Comparison of ENCODE assay signal across 12 cellular contexts in the genomic region with DNA sequence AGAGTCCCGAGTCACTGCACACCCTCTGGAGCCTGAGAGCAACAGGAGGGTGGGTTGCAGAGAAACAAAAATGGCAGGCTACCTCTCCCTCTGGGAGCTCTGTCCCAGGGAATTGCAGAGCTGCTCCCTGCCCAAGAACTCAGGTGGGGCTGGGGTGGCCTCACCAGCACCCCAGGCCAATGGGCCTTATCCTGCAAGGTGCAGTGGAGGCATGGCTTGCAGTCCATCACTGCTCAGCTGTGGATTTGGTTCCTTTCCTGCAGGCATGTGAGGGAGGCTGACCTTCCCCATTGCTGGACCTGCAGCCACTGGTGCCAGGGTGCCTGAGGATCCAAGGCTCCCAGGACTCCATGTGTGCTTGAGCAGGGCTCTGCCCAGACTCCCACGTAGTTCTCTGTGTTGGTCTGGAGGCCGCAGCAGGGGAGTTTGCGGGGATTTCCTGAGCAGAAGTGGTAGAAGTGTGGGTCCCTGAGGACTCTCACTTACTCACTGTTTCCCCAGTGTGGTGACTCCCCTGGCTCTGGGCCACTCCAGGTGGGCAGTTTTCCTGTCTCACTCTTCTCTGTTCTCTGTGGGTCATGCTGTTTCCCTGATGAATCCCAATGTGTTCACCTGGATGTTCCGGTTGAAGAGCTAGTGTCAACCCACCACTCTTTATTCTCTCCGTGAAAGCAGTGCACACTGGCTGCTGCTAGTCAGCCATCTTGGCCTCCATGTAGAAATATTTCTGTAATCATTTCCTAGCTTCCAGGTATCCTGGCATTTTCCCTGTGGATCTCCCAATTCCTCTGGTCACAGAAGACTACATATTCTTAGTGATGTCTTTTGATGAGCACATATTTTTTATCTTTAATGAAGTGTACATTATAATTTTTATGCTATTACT.
DNase-seq lines count a peak whose midpoint lies in the region; ATAC-seq and TF ChIP-seq lines count a peak whose summit lies in the region.
"Had no signal": no experiment of that assay in that cellular context is flagged by ENCODE, and none has a peak within 500 bp of the region (broad histone marks: within the 10 kb centered on the region; RNA-seq: fewer than 3 reads in every experiment).

No MANE protein-coding gene starts in this region.

- ATAC-seq in GM18870 (IDR thresholded peaks at IDR 0.05; ENCODE audit: unreplicated experiment): peak; percentile 91
- ATAC-seq in GM21717 (IDR thresholded peaks at IDR 0.05; ENCODE audit: unreplicated experiment): peak; percentile 95
- peak; percentile 97 for ATAC-seq in HG03378 (IDR thresholded peaks at IDR 0.05; ENCODE audit: unreplicated experiment)
- no peak for ATAC-seq in body of pancreas

- peaks cover 22% of the 10 kb centered on the region for H3K9me3 Mint-ChIP-seq in nephron progenitor cell
- H3K9me3 Mint-ChIP-seq in mesothelial cell of epicardium: peaks cover 25% of the 10 kb centered on the region

- H3K36me3 Mint-ChIP-seq in nephron progenitor cell (ENCODE audit: low read depth): no peaks in the 10 kb centered on the region
- H3K36me3 Mint-ChIP-seq in mesothelial cell of epicardium: peaks cover 11% of the 10 kb centered on the region

- H3K27ac Mint-ChIP-seq in nephron progenitor cell: peak overlapping the region; percentile 44
- no peak overlapping the region for H3K27ac Mint-ChIP-seq in mesothelial cell of epicardium

- H3K4me1 Mint-ChIP-seq in nephron progenitor cell: no peaks in the 10 kb centered on the region
- no peaks in the 10 kb centered on the region for H3K4me1 Mint-ChIP-seq in mesothelial cell of epicardium

- no peaks in the 10 kb centered on the region for H3K27me3 Mint-ChIP-seq in nephron progenitor cell (ENCODE audit: low read depth, poor library complexity)
- no peaks in the 10 kb centered on the region for H3K27me3 Mint-ChIP-seq in mesothelial cell of epicardium (ENCODE audit: low read depth)

- H3K9me3 ChIP-seq in body of pancreas: no peaks in the 10 kb centered on the region
- H3K9me3 ChIP-seq: transverse colon had no signal

- H3K4me3 Mint-ChIP-seq in nephron progenitor cell (no peak overlapping the region), mesothelial cell of epicardium (no peak overlapping the region)

- intact Hi-C loops in body of pancreas (cut with DNase I): no loop called here

- H3K4me3 ChIP-seq in body of pancreas: no peak overlapping the region
- H3K4me3 ChIP-seq: esophagus muscularis mucosa, lung, transverse colon had no signal

- TF ChIP-seq CTCF in nephron progenitor cell (IDR thresholded peaks at IDR 0.05): no peak
- TF ChIP-seq CTCF in mesothelial cell of epicardium (IDR thresholded peaks at IDR 0.05; ENCODE audit: unreplicated experiment): no peak
- TF ChIP-seq CTCF in body of pancreas (IDR thresholded peaks at IDR 0.05): no peak

- no peaks in the 10 kb centered on the region for H3K4me1 ChIP-seq in body of pancreas
- H3K4me1 ChIP-seq: esophagus muscularis mucosa, transverse colon had no signal

- H3K27me3 ChIP-seq in body of pancreas: no peaks in the 10 kb centered on the region
- H3K27me3 ChIP-seq: esophagus muscularis mucosa, transverse colon had no signal

- H3K27ac ChIP-seq in body of pancreas: no peak overlapping the region
- H3K27ac ChIP-seq: esophagus muscularis mucosa, transverse colon had no signal

- WGBS in body of pancreas, 2 donors: 64 to 74% methylated on average over 3 to 6 of the region's 6 CpGs

- no peaks in the 10 kb centered on the region for H3K36me3 ChIP-seq in body of pancreas (replicated peaks in 1 of 2; ENCODE audit: insufficient read depth in 1 of 2, low read depth in 2 of 2)
- H3K36me3 ChIP-seq: esophagus muscularis mucosa, transverse colon had no signal

- DNase-seq in nephron progenitor cell (no peak), mesothelial cell of epicardium (ENCODE audit: low spot score in 2 of 2, unreplicated experiment in 2 of 2) (no peak), body of pancreas (no peak), amniotic stem cell (lab: John Stamatoyannopoulos, UW) (no peak)
- no peak for DNase-seq in activated T-cell treated with anti-CD3 and anti-CD28 coated beads, Interleukin-2, amount 50 U/mL, for 48 hours
- DNase-seq: NCI-H526, transverse colon had no signal

- no peak for TF ChIP-seq POLR2A in body of pancreas (IDR thresholded peaks at IDR 0.05)
